1 cellular context compared by ENCODE assay signal in the genomic region with DNA sequence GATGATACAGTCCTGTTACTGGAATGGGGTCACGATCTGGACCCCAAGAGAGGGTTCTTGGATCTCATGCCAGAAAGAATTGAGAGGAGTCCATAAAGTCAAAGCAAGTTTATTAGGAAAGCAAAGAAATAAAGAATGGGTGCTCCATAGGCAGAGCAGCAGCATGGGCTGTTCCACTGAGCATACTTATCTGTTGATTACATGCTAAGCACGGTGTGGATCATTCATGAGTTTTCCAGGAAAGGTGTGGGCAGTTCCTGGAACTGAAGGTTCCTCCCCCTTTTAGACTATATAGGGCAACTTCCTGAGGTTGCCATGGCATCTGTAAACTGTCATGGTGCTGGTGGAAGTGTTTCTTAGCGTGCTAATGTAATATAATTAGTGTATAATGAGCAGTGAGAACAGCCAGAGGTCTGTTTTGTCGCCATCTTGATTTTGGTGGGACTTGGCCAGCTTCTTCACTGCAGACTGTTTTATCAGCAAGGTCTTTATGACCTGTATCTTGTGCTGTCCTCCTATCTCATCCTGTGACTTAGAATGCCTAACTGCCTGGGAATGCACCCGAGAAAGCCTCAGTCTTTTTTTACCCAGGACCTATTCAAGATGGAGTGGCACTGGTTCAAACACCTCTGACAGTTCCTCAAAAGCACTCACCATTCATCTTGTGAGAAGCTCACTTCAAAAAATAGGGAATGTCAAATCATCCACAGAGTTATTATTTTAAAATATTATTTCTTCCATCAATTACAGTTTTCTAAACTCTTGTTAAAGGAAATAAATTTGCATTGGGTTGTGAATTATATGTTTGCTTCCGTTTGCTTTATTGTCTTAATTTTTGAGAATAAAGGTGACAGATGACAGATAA.
TF ChIP-seq lines count a peak whose summit lies in the region.

No MANE protein-coding gene starts in this region.

TF ChIP-seq in K562, 482 proteins besides CTCF, POLR2A, EP300 and RAD21 (continued from another document):
- TF ChIP-seq, protein P1, sequence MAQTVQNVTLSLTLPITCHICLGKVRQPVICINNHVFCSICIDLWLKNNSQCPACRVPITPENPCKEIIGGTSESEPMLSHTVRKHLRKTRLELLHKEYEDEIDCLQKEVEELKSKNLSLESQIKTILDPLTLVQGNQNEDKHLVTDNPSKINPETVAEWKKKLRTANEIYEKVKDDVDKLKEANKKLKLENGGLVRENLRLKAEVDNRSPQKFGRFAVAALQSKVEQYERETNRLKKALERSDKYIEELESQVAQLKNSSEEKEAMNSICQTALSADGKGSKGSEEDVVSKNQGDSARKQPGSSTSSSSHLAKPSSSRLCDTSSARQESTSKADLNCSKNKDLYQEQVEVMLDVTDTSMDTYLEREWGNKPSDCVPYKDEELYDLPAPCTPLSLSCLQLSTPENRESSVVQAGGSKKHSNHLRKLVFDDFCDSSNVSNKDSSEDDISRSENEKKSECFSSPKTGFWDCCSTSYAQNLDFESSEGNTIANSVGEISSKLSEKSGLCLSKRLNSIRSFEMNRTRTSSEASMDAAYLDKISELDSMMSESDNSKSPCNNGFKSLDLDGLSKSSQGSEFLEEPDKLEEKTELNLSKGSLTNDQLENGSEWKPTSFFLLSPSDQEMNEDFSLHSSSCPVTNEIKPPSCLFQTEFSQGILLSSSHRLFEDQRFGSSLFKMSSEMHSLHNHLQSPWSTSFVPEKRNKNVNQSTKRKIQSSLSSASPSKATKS (CRISPR knock-in tag; IDR thresholded peaks at IDR 0.05) = peak; percentile 96
- TF ChIP-seq MIER1 (IDR thresholded peaks at IDR 0.05; ENCODE audit: low read depth) (no peak), ZNF197 (CRISPR knock-in tag; IDR thresholded peaks at IDR 0.05; ENCODE audit: low read depth) (peak; percentile 100), SMC3 (conservative IDR thresholded peaks at IDR 0.05; ENCODE audit: insufficient read depth, low read depth, low read length) (no peak), HDAC6 (IDR thresholded peaks at IDR 0.05; ENCODE audit: low read depth, low read length) (no peak), SP1 (CRISPR knock-in tag; IDR thresholded peaks at IDR 0.05) (peak; percentile 38; the same call in 1 of the 2 replicates), SAFB2 (IDR thresholded peaks at IDR 0.05; ENCODE audit: borderline replicate concordance, low read depth, low read length, severe bottlenecking) (no peak), RCOR1 (IDR thresholded peaks at IDR 0.05; ENCODE audit: borderline replicate concordance in 1 of 2, low read depth in 2 of 2, low read length in 2 of 2) (peak in 1 of 2 experiments; percentile 61; a peak in 1 of 4 replicates), ZFX (CRISPR knock-in tag; IDR thresholded peaks at IDR 0.05) (no peak), CXXC5 (CRISPR knock-in tag; IDR thresholded peaks at IDR 0.05) (peak; percentile 99), HLTF (IDR thresholded peaks at IDR 0.05) (no peak), MAFF (IDR thresholded peaks at IDR 0.05; ENCODE audit: low read length) (no peak), ASH1L (IDR thresholded peaks at IDR 0.05; ENCODE audit: borderline replicate concordance, low read depth, partially characterized antibody) (no peak), MYC (IDR thresholded peaks at IDR 0.05; ENCODE audit: low read depth, low read length) (peak; percentile 69; the same call in 1 of the 2 replicates), MYC (CRISPR knock-in tag; IDR thresholded peaks at IDR 0.05; ENCODE audit: borderline replicate concordance, low read depth) (peak; percentile 99), ATF7 (IDR thresholded peaks at IDR 0.05) (peak; percentile 91), FOXA3 (CRISPR knock-in tag; conservative IDR thresholded peaks at IDR 0.05 in 1 of 2, IDR thresholded peaks at IDR 0.05 in 1 of 2) (peak in 1 of 2 experiments; percentile 61; a peak in 2 of 4 replicates), SP2 (IDR thresholded peaks at IDR 0.05; ENCODE audit: extremely low read depth, low read depth, low read length, poor library complexity, severe bottlenecking) (no peak), RAD51 (IDR thresholded peaks at IDR 0.05; ENCODE audit: borderline replicate concordance, low read depth) (no peak), ADNP (tag; IDR thresholded peaks at IDR 0.05) (peak; percentile 79), FOXK2 (conservative IDR thresholded peaks at IDR 0.05 in 1 of 2, IDR thresholded peaks at IDR 0.05 in 1 of 2; ENCODE audit: low read depth in 2 of 2) (peak; percentile 83 to 92), SETDB1 (IDR thresholded peaks at IDR 0.05; ENCODE audit: low read length) (no peak), ELF1 (tag; IDR thresholded peaks at IDR 0.05) (peak; percentile 48; the same call in 1 of the 2 replicates), BCL6 (CRISPR knock-in tag; IDR thresholded peaks at IDR 0.05) (peak; percentile 96), ESRRA (IDR thresholded peaks at IDR 0.05; ENCODE audit: borderline replicate concordance, low read depth) (no peak), RB1 (IDR thresholded peaks at IDR 0.05; ENCODE audit: low read depth) (no peak)
- TF ChIP-seq, protein P2, sequence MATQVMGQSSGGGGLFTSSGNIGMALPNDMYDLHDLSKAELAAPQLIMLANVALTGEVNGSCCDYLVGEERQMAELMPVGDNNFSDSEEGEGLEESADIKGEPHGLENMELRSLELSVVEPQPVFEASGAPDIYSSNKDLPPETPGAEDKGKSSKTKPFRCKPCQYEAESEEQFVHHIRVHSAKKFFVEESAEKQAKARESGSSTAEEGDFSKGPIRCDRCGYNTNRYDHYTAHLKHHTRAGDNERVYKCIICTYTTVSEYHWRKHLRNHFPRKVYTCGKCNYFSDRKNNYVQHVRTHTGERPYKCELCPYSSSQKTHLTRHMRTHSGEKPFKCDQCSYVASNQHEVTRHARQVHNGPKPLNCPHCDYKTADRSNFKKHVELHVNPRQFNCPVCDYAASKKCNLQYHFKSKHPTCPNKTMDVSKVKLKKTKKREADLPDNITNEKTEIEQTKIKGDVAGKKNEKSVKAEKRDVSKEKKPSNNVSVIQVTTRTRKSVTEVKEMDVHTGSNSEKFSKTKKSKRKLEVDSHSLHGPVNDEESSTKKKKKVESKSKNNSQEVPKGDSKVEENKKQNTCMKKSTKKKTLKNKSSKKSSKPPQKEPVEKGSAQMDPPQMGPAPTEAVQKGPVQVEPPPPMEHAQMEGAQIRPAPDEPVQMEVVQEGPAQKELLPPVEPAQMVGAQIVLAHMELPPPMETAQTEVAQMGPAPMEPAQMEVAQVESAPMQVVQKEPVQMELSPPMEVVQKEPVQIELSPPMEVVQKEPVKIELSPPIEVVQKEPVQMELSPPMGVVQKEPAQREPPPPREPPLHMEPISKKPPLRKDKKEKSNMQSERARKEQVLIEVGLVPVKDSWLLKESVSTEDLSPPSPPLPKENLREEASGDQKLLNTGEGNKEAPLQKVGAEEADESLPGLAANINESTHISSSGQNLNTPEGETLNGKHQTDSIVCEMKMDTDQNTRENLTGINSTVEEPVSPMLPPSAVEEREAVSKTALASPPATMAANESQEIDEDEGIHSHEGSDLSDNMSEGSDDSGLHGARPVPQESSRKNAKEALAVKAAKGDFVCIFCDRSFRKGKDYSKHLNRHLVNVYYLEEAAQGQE (CRISPR knock-in tag; IDR thresholded peaks at IDR 0.05; ENCODE audit: low read depth) = peak; percentile 71; the same call in 1 of the 2 replicates
TF ChIP-seq in K562: peak in this region for 257.
